Comparison of ENCODE assay signal across 8 cellular contexts in the genomic region with DNA sequence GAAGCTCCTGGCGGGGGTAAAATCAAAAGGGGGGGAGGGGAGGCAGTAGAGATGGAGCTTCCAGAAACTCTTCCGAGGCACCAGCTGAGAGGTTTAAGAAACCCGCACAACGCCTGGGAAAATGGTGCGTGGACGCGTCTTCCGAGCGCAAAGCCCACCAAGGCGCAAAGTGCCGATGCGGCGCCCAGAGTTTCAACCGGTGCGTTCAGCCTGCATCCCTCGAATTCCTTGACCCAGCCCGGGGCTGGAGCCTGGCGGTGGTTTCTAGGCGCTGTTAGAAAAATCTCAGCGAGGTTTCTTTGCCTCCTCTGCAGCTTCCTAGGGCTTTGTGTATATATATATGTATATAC.
DNase-seq lines count a peak whose midpoint lies in the region; ATAC-seq and TF ChIP-seq lines count a peak whose summit lies in the region.

No MANE protein-coding gene starts in this region.

- POLR2A ChIA-PET in HEK293T (lab: Yijun Ruan, JAX), result no interaction called here

- peaks cover 67% of the 10 kb centered on the region for H3K27me3 Mint-ChIP-seq in nephron progenitor cell (ENCODE audit: low read depth, poor library complexity)

- H3K9me3 Mint-ChIP-seq in nephron progenitor cell, result no peaks in the 10 kb centered on the region

- ATAC-seq in GM18867 (IDR thresholded peaks at IDR 0.05; ENCODE audit: unreplicated experiment), result no peak
- ATAC-seq in GM21786 (IDR thresholded peaks at IDR 0.05; ENCODE audit: unreplicated experiment), result no peak
- ATAC-seq in HG03039 (IDR thresholded peaks at IDR 0.05; ENCODE audit: unreplicated experiment), result no peak

- DNase-seq in AG08396 (ENCODE audit: low spot score) (peak; percentile 24), HEK293T (ENCODE audit: extremely low spot score) (peak; percentile 20), ecto neural progenitor cell (ENCODE audit: low spot score) (peak; percentile 66), nephron progenitor cell (no peak), D341Med (ENCODE audit: low spot score) (no peak)

- H3K36me3 Mint-ChIP-seq in nephron progenitor cell (ENCODE audit: low read depth), result no peaks in the 10 kb centered on the region

- no peak for TF ChIP-seq CTCF in nephron progenitor cell (IDR thresholded peaks at IDR 0.05)

- H3K4me1 Mint-ChIP-seq in nephron progenitor cell, result peaks cover 6% of the 10 kb centered on the region

- no peak overlapping the region for H3K27ac Mint-ChIP-seq in nephron progenitor cell

- CTCF ChIA-PET in HEK293T (lab: Yijun Ruan, JAX), result no interaction called here

- H3K4me3 Mint-ChIP-seq in nephron progenitor cell, result peak overlapping the region; percentile 82

TF ChIP-seq in HEK293T, 16 proteins besides CTCF, POLR2A, EP300 and RAD21:
- TF ChIP-seq FOXK2 (IDR thresholded peaks at IDR 0.05) (no peak), ZNF384 (IDR thresholded peaks at IDR 0.05) (no peak), SP1 (IDR thresholded peaks at IDR 0.05) (no peak), SUZ12 (IDR thresholded peaks at IDR 0.05) (no peak), TARDBP (IDR thresholded peaks at IDR 0.05) (no peak), HDGF (IDR thresholded peaks at IDR 0.05; ENCODE audit: borderline replicate concordance) (no peak), ELF4 (IDR thresholded peaks at IDR 0.05) (no peak), LEF1 (IDR thresholded peaks at IDR 0.05; ENCODE audit: borderline replicate concordance) (no peak), FOXM1 (IDR thresholded peaks at IDR 0.05; ENCODE audit: borderline replicate concordance) (no peak), FOXA1 (IDR thresholded peaks at IDR 0.05) (no peak), L3MBTL2 (conservative IDR thresholded peaks at IDR 0.05) (no peak), NFRKB (IDR thresholded peaks at IDR 0.05) (no peak), BHLHE40 (IDR thresholded peaks at IDR 0.05; ENCODE audit: borderline replicate concordance) (no peak), CTBP1 (IDR thresholded peaks at IDR 0.05; ENCODE audit: borderline replicate concordance) (no peak)
- TF ChIP-seq, protein P1, sequence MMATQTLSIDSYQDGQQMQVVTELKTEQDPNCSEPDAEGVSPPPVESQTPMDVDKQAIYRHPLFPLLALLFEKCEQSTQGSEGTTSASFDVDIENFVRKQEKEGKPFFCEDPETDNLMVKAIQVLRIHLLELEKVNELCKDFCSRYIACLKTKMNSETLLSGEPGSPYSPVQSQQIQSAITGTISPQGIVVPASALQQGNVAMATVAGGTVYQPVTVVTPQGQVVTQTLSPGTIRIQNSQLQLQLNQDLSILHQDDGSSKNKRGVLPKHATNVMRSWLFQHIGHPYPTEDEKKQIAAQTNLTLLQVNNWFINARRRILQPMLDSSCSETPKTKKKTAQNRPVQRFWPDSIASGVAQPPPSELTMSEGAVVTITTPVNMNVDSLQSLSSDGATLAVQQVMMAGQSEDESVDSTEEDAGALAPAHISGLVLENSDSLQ (IDR thresholded peaks at IDR 0.05), result no peak

Comparison
In these comparisons a context has a peak if more than half of its experiments do, and no peak if none do; other contexts are left out.
1. DNase-seq: peak in AG08396 (single experiment), HEK293T (single experiment) and ecto neural progenitor cell (single experiment); none in nephron progenitor cell (single experiment) and D341Med (single experiment).